ENCODE assay signal across 11 cellular contexts in the genomic region with DNA sequence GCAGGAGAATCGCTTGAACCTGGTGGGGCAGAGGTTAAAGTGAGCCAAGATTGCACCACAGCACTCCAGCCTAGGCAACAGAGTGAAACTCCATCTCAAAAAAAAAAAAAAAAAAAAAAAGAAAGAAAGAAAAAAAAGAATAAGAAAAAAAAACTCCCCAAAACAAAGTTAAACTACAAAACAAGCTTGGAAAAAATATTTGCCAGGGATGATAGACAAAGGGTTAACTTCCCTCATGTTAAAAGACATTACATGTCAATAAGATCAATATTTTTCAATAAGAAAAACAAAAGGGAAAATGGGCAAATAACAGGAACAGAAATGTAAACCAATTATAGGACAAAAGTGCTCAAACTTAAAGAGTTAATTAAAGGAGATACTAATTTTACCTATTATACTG. TPM values are rescaled to one million over a fixed set of nuclear protein-coding genes. Genes with fewer than 3 reads are reported as not detected.
DNase-seq lines count a peak whose midpoint lies in the region; ATAC-seq and TF ChIP-seq lines count a peak whose summit lies in the region.
"Had no signal": no experiment of that assay in that cellular context is flagged by ENCODE, and none has a peak within 500 bp of the region (broad histone marks: within the 10 kb centered on the region; RNA-seq: fewer than 3 reads in every experiment).

No MANE protein-coding gene starts in this region.

- peaks cover 9% of the 10 kb centered on the region for H3K4me1 ChIP-seq in right cardiac atrium (ENCODE audit: control insufficient read depth, insufficient read depth, low read length)
- peaks cover 20 to 31% (median 26%) of the 10 kb centered on the region in 3 donors for H3K4me1 ChIP-seq in skeletal muscle tissue (ENCODE audit: control insufficient read depth in 3 of 3, insufficient read depth in 3 of 3, low read length in 3 of 3)

- H3K4me3 ChIP-seq in GM06990 (replicated peaks; ENCODE audit: low read depth, low read length) (peak overlapping the region; percentile 54), right cardiac atrium (ENCODE audit: low read length) (peak overlapping the region; percentile 99), skeletal muscle tissue (ENCODE audit: low read length in 3 of 3) (peak overlapping the region; percentile 68 to 98 (median 83))

- peaks cover 80% of the 10 kb centered on the region for H3K4me1 Mint-ChIP-seq in activated B cell treated with CpG ODN at 0.5 μM for 24 hours

- H3K27me3 Mint-ChIP-seq in activated B cell treated with CpG ODN at 0.5 μM for 24 hours = no peaks in the 10 kb centered on the region

- POLR2A ChIA-PET in activated B cell treated with CpG ODN at 0.5 μM for 24 hours (lab: Charles Lee) = interaction anchor here (1.1 to 2.2 kb wide), 5 partner anchors 10 to 162 kb away, joined by 3 to 13 read pairs (median 4); a partner anchor contains a TSS

- no peak for TF ChIP-seq CTCF in GM06990 (IDR thresholded peaks at IDR 0.05; ENCODE audit: insufficient read depth, low read length, poor library complexity, severe bottlenecking)
- TF ChIP-seq CTCF in activated B cell treated with CpG ODN at 0.5 μM for 24 hours (IDR thresholded peaks at IDR 0.05) = no peak

- no peak for ATAC-seq in activated B cell treated with CpG ODN at 0.5 μM for 24 hours (ENCODE audit: low read depth)
- ATAC-seq in right cardiac atrium = no peak

- no peaks in the 10 kb centered on the region for H3K9me3 ChIP-seq in right cardiac atrium (ENCODE audit: control insufficient read depth, low read length)
- H3K9me3 ChIP-seq in skeletal muscle tissue (ENCODE audit: control insufficient read depth in 3 of 3, low read length in 3 of 3) = no peaks in the 10 kb centered on the region

- peak overlapping the region; percentile 70 to 89 (median 79) for H3K9ac ChIP-seq in skeletal muscle tissue (ENCODE audit: low read depth in 1 of 3, low read length in 3 of 3)

- H3K9me3 Mint-ChIP-seq in activated B cell treated with CpG ODN at 0.5 μM for 24 hours = no peaks in the 10 kb centered on the region
- H3K9me3 Mint-ChIP-seq: T-helper 1 cell treated with Interleukin-12 subunit alpha and Interleukin-12 subunit beta and Interleukin-4 antibody, amounts not matched to agents 30 μg/mL and 1 μg/mL, for 36 hours had no signal

- peak overlapping the region; percentile 98 for H3K27ac Mint-ChIP-seq in activated B cell treated with CpG ODN at 0.5 μM for 24 hours
- H3K27ac Mint-ChIP-seq: T-helper 1 cell treated with Interleukin-12 subunit alpha and Interleukin-12 subunit beta and Interleukin-4 antibody, amounts not matched to agents 30 μg/mL and 1 μg/mL, for 36 hours had no signal

- CTCF ChIA-PET in activated B cell treated with CpG ODN at 0.5 μM for 24 hours (lab: Charles Lee) = interaction anchor here (1.7 to 6.2 kb wide), 2 partner anchors 60 to 100 kb away, joined by 9 to 42 read pairs; no protein-coding TSS in a partner anchor

- DNase-seq in GM06990 (ENCODE audit: extremely low read depth, insufficient read length) (no peak), activated B cell treated with CpG ODN at 0.5 μM for 24 hours (no peak), right cardiac atrium (no peak), Ammon's horn (ENCODE audit: low spot score) (no peak), NCI-H446 (lab: John Stamatoyannopoulos, UW) (no peak), NCI-H2029 treated with DMSO at 0.1 percent for 48 hours (lab: John Stamatoyannopoulos, UW) (no peak)
- no peak for DNase-seq in activated T-cell treated with anti-CD3 and anti-CD28 coated beads, Interleukin-2, amount 50 U/mL, for 1 hour
- DNase-seq: amniotic stem cell, Kasumi-1 had no signal

- H3K36me3 Mint-ChIP-seq in activated B cell treated with CpG ODN at 0.5 μM for 24 hours (ENCODE audit: low read depth) = peaks cover 30% of the 10 kb centered on the region

- H3K27me3 ChIP-seq in GM06990 (replicated peaks; ENCODE audit: control insufficient read depth, insufficient read depth, low read length) = no peaks in the 10 kb centered on the region
- no peaks in the 10 kb centered on the region for H3K27me3 ChIP-seq in right cardiac atrium (ENCODE audit: control insufficient read depth, insufficient read depth)
- no peaks in the 10 kb centered on the region for H3K27me3 ChIP-seq in skeletal muscle tissue (ENCODE audit: control insufficient read depth in 3 of 3, insufficient read depth in 3 of 3, low read length in 3 of 3)

- 32% methylated on average over 1 of the region's 1 CpG for WGBS in right cardiac atrium

- intact Hi-C loops in activated B cell treated with CpG ODN at 0.5 μM for 24 hours (cut with micrococcal nuclease) (loop anchor here (2.0 to 10.0 kb wide), 6 partner anchors 33 to 439 kb away; a partner anchor contains a TSS), right cardiac atrium (cut with DNase I) (loop anchor here in 1 of 4 donors (10.0 kb wide), 1 partner anchor 59 kb away; no protein-coding TSS in a partner anchor)

- H3K4me3 Mint-ChIP-seq in activated B cell treated with CpG ODN at 0.5 μM for 24 hours = peak overlapping the region; percentile 97

- H3K36me3 ChIP-seq in GM06990 (ENCODE audit: control insufficient read depth, insufficient read depth, low read length) (no peaks in the 10 kb centered on the region; the same call in 1 of the 2 replicates), skeletal muscle tissue (ENCODE audit: control insufficient read depth in 3 of 3, insufficient read depth in 3 of 3, low read length in 3 of 3) (peaks cover 5 to 20% (median 18%) of the 10 kb centered on the region in 3 donors)

- peak overlapping the region; percentile 68 for H3K27ac ChIP-seq in right cardiac atrium (ENCODE audit: low read length)
- peak overlapping the region; percentile 86 for H3K27ac ChIP-seq in skeletal muscle tissue (ENCODE audit: low read depth, low read length)

RNA-seq across cellular contexts. Expression of a gene that starts 26.4 kb away (rescaled TPM):
- total RNA-seq in activated B cell treated with CpG ODN at 0.5 μM for 24 hours (not detected in 2 replicates), right cardiac atrium (not detected), skeletal muscle tissue (not detected)
- polyA plus RNA-seq in right cardiac atrium = not detected
